15 cellular contexts compared by ENCODE assay signal in genomic region chr14:32913725-32914124, GRCh38. TPM values are rescaled to one million over a fixed set of nuclear protein-coding genes. Genes with fewer than 3 reads are reported as not detected.
DNase-seq lines count a peak whose midpoint lies in the region; ATAC-seq and TF ChIP-seq lines count a peak whose summit lies in the region.
"Had no signal": no experiment of that assay in that cellular context is flagged by ENCODE, and none has a peak within 500 bp of the region (broad histone marks: within the 10 kb centered on the region; RNA-seq: fewer than 3 reads in every experiment).

No MANE protein-coding gene starts in this region.

- H2AFZ ChIP-seq in neural progenitor cell (replicated peaks) = no peak overlapping the region
- H2AFZ ChIP-seq: parathyroid adenoma had no signal

- H3K27ac ChIP-seq in neural progenitor cell = no peak overlapping the region
- H3K27ac ChIP-seq in uterus = no peak overlapping the region
- H3K27ac ChIP-seq in left lung = no peak overlapping the region
- H3K27ac ChIP-seq: parathyroid adenoma had no signal

- H3K4me1 ChIP-seq in neural progenitor cell (no peaks in the 10 kb centered on the region), uterus (no peaks in the 10 kb centered on the region), left lung (no peaks in the 10 kb centered on the region)
- H3K4me1 ChIP-seq: parathyroid adenoma had no signal

- TF ChIP-seq CTCF in AG10803 (conservative IDR thresholded peaks at IDR 0.05; ENCODE audit: low read length) (peak; percentile 26; the same call in 1 of the 2 replicates), neural progenitor cell (IDR thresholded peaks at IDR 0.05) (peak; percentile 10), uterus (IDR thresholded peaks at IDR 0.05) (no peak), left lung (IDR thresholded peaks at IDR 0.05) (no peak)

- no peak overlapping the region for H3K4me3 Mint-ChIP-seq in neural progenitor cell

- TF ChIP-seq POLR2A in uterus (IDR thresholded peaks at IDR 0.05) = no peak

- no peaks in the 10 kb centered on the region for H3K79me2 ChIP-seq in neural progenitor cell (ENCODE audit: low read depth)
- H3K79me2 ChIP-seq: parathyroid adenoma had no signal

- intact Hi-C loops in uterus (cut with DNase I; ENCODE audit: low total_unique reads) (no loop called here), left lung (cut with DNase I) (no loop called here)

- peaks cover 3% of the 10 kb centered on the region for H3K27me3 Mint-ChIP-seq in neural progenitor cell (ENCODE audit: insufficient read depth, low read depth)

- no peaks in the 10 kb centered on the region for H3K27me3 ChIP-seq in neural progenitor cell
- H3K27me3 ChIP-seq in uterus = no peaks in the 10 kb centered on the region
- H3K27me3 ChIP-seq in left lung = peaks cover 0 to 7% of the 10 kb centered on the region in 2 donors

- no peak overlapping the region for H3K9ac ChIP-seq in neural progenitor cell
- H3K9ac ChIP-seq: parathyroid adenoma had no signal

- no peak overlapping the region for H3K4me2 ChIP-seq in neural progenitor cell

- H3K9me3 Mint-ChIP-seq in neural progenitor cell = no peaks in the 10 kb centered on the region

- in situ Hi-C loops in SK-MEL-5 (cut with HindIII; ENCODE audit: low pct_unique_long_range_greater_than_20kb, low sequenced_read_pairs) = loop anchor here (25.0 kb wide), 1 partner anchor 326 kb away; no protein-coding TSS in a partner anchor

- no peaks in the 10 kb centered on the region for H3K36me3 Mint-ChIP-seq in neural progenitor cell

- H3K9me3 ChIP-seq in neural progenitor cell (ENCODE audit: low read depth) = no peaks in the 10 kb centered on the region
- H3K9me3 ChIP-seq in uterus = no peaks in the 10 kb centered on the region
- H3K9me3 ChIP-seq in left lung = no peaks in the 10 kb centered on the region

- no peaks in the 10 kb centered on the region for H3K4me1 Mint-ChIP-seq in neural progenitor cell

- H4K20me1 ChIP-seq in neural progenitor cell (ENCODE audit: low read depth) = no peaks in the 10 kb centered on the region

- ATAC-seq in left lung (no peak), GM21529 (IDR thresholded peaks at IDR 0.05; ENCODE audit: unreplicated experiment) (no peak)

- H3K4me3 ChIP-seq in AG10803 (ENCODE audit: low read length) (no peak overlapping the region), neural progenitor cell (no peak overlapping the region), uterus (no peak overlapping the region), left lung (no peak overlapping the region)

- H3K27ac Mint-ChIP-seq in neural progenitor cell = no peak overlapping the region

- H3K36me3 ChIP-seq in neural progenitor cell = no peaks in the 10 kb centered on the region
- H3K36me3 ChIP-seq in uterus = no peaks in the 10 kb centered on the region
- H3K36me3 ChIP-seq in left lung = no peaks in the 10 kb centered on the region

- H3F3A ChIP-seq in neural progenitor cell (ENCODE audit: low read depth) = no peaks in the 10 kb centered on the region

- DNase-seq in AG10803 (ENCODE audit: low read depth) = no peak
- peak; percentile 77 for DNase-seq in SK-MEL-5 (ENCODE audit: low read depth, low spot score)
- DNase-seq in fibroblast of gingiva (ENCODE audit: low read depth) = peak; percentile 9
- no peak for DNase-seq in neural progenitor cell (ENCODE audit: low spot score)
- DNase-seq in uterus = no peak
- DNase-seq in left lung = no peak
- DNase-seq in germinal center (ENCODE audit: low spot score) = no peak
- DNase-seq: activated CD8-positive, alpha-beta memory T cell treated with anti-CD3 and anti-CD28 coated beads for 24 hours; activated gamma-delta T cell; DMS153; Kasumi-1; NCI-H1694 treated with DMSO at 0.1 percent for 48 hours; SIG-M5 had no signal

RNA-seq across cellular contexts. Expression of gene NPAS3, which starts 25.0 kb away (rescaled TPM):
- 0.90 and 2.4 TPM in 2 replicates for total RNA-seq in SK-MEL-5 (2014; rRNA removed; shearing (Covaris generic))
- polyA plus RNA-seq in SK-MEL-5 (2015; cell fraction: cytosol; rRNA removed) = 0.87 and 1.1 TPM in 2 replicates
- 1.5 and 1.6 TPM in 2 replicates for polyA plus RNA-seq in SK-MEL-5 (2015; cell fraction: nucleus; rRNA removed)
- total RNA-seq in neural progenitor cell (ENCODE audit: low replicate concordance) (0.25 TPM in 1 of 2 replicates, not detected in the other), uterus (10 to 100 TPM in 1 of 4 donors, 1 to 10 TPM in 2, under 1 TPM in 1; 0.51 to 15.2 (median 6.6) TPM), left lung (under 1 TPM; 0.09 to 0.21 TPM)

Comparison
In these comparisons a context has a peak if more than half of its experiments do, and no peak if none do; other contexts are left out.
1. DNase-seq: peak in SK-MEL-5 (single experiment) and fibroblast of gingiva (single experiment); none in AG10803 (single experiment), neural progenitor cell (single experiment), uterus (0 of 2), left lung (0 of 2) and germinal center (single experiment).
2. CTCF ChIP-seq: peak in AG10803 (single experiment) and neural progenitor cell (single experiment); none in uterus (0 of 4) and left lung (0 of 2).